In genomic region chr2:64711260-64711659, GRCh38 we compare ENCODE assay signal across 19 cellular contexts. TPM values are rescaled to one million over a fixed set of nuclear protein-coding genes. Genes with fewer than 3 reads are reported as not detected.
DNase-seq lines count a peak whose midpoint lies in the region; ATAC-seq, FAIRE-seq and TF ChIP-seq lines count a peak whose summit lies in the region.
"Had no signal": no experiment of that assay in that cellular context is flagged by ENCODE, and none has a peak within 500 bp of the region (broad histone marks: within the 10 kb centered on the region; RNA-seq: fewer than 3 reads in every experiment).

No MANE protein-coding gene starts in this region.

- peak in 1 of 2 donors; percentile 7 for TF ChIP-seq CTCF in endothelial cell of umbilical vein (IDR thresholded peaks at IDR 0.05; ENCODE audit: extremely low read depth in 1 of 2, insufficient read depth in 1 of 2, low read depth in 1 of 2, low read length in 2 of 2)
- TF ChIP-seq CTCF in vagina (IDR thresholded peaks at IDR 0.05) = no peak

- H3K9me3 ChIP-seq in CD4-positive, alpha-beta memory T cell (ENCODE audit: control insufficient read depth in 1 of 2, low read length in 2 of 2) = no peaks in the 10 kb centered on the region
- H3K9me3 ChIP-seq in endothelial cell of umbilical vein (replicated peaks; ENCODE audit: control insufficient read depth, insufficient read depth, low read length) (no peaks in the 10 kb centered on the region), vagina (no peaks in the 10 kb centered on the region)
- H3K9me3 ChIP-seq: BE2C, suprapubic skin had no signal

- H3K4me2 ChIP-seq in endothelial cell of umbilical vein (ENCODE audit: insufficient read depth, low read length) = peak overlapping the region; percentile 77

- dilution Hi-C loops in endothelial cell of umbilical vein (cut with MboI; ENCODE audit: extremely low pct_ligation_motif_present, low sequenced_read_pairs) = no loop called here

- H3K27ac ChIP-seq in CD4-positive, alpha-beta memory T cell (ENCODE audit: low read depth, low read length) = no peak overlapping the region
- H3K27ac ChIP-seq in endothelial cell of umbilical vein (ENCODE audit: insufficient read depth, low read depth, low read length) = peak overlapping the region; percentile 54
- no peak overlapping the region for H3K27ac ChIP-seq in vagina
- H3K27ac ChIP-seq: suprapubic skin had no signal

- DNase-seq in AML-193 (lab: John Stamatoyannopoulos, UW) = peak; percentile 31
- DNase-seq in CD4-positive, alpha-beta memory T cell = peak in 3 of 5 donors; percentile 6 to 18 (median 13)
- no peak for DNase-seq in T-cell
- DNase-seq in endothelial cell of umbilical vein (ENCODE audit: low read depth, low spot score) = peak; percentile 95
- no peak for DNase-seq in vagina (ENCODE audit: extremely low spot score in 2 of 2)
- no peak for DNase-seq in NCI-H2171 (lab: John Stamatoyannopoulos, UW)
- DNase-seq: activated CD8-positive, alpha-beta memory T cell treated with anti-CD3 and anti-CD28 coated beads for 24 hours; activated naive CD4-positive, alpha-beta T cell treated with anti-CD3 and anti-CD28 coated beads for 36 hours; BE2C; DMS79; kidney; midbrain; MV-4-11; NCI-H2081; NCI-H524 treated with DMSO at 0.1 percent for 48 hours; SIG-M5 had no signal

- H2AFZ ChIP-seq in endothelial cell of umbilical vein (ENCODE audit: low read depth, low read length) = no peak overlapping the region

- H3K4me3 ChIP-seq in CD4-positive, alpha-beta memory T cell (ENCODE audit: low read length in 2 of 2) = no peak overlapping the region
- H3K4me3 ChIP-seq in endothelial cell of umbilical vein (replicated peaks in 1 of 3; ENCODE audit: insufficient read depth in 1 of 3, low read depth in 1 of 3, low read length in 3 of 3) (no peak overlapping the region), vagina (no peak overlapping the region)
- H3K4me3 ChIP-seq: suprapubic skin had no signal

- H3K9me1 ChIP-seq in endothelial cell of umbilical vein (replicated peaks; ENCODE audit: control insufficient read depth, extremely low read depth, insufficient read depth, low read length) = no peaks in the 10 kb centered on the region

- peaks cover 8 to 14% (median 10%) of the 10 kb centered on the region in 4 donors for H3K4me1 Mint-ChIP-seq in CD4-positive, alpha-beta memory T cell
- H3K4me1 Mint-ChIP-seq in T-cell = peaks cover 16 to 23% (median 16%) of the 10 kb centered on the region in 3 donors

- peak; percentile 27 for TF ChIP-seq POLR2A in endothelial cell of umbilical vein (IDR thresholded peaks at IDR 0.05; ENCODE audit: low read depth, low read length)
- no peak for TF ChIP-seq POLR2A in vagina (IDR thresholded peaks at IDR 0.05)

- CTCF ChIA-PET in CD4-positive, alpha-beta memory T cell (lab: Charles Lee; ENCODE audit: partially characterized antibody) = interaction anchor here (1.0 to 1.4 kb wide), 5 partner anchors 33 to 65 kb away, joined by 3 to 5 read pairs (median 3); partner anchors contain the start of gene SERTAD2
- CTCF ChIA-PET in T-cell (lab: Charles Lee) = interaction anchor here (0.5 to 1.3 kb wide), 3 partner anchors 15 to 263 kb away, joined by 3 read pairs; no protein-coding TSS in a partner anchor
- CTCF ChIA-PET in endothelial cell of umbilical vein (lab: Charles Lee) = interaction anchor here (0.6 to 4.7 kb wide), 16 partner anchors 8 to 155 kb away, joined by 3 to 46 read pairs (median 4); partner anchors contain the start of gene SERTAD2

- ATAC-seq in T-cell (replicated peaks in 1 of 4) = peak; percentile 55 to 71 (median 61)
- no peak for ATAC-seq in HG02571 (IDR thresholded peaks at IDR 0.05; ENCODE audit: unreplicated experiment)

- FAIRE-seq in endothelial cell of umbilical vein (lab: Jason Lieb, UNC) = peak; percentile 97
- FAIRE-seq: bronchial epithelial cell, kidney had no signal

- no peaks in the 10 kb centered on the region for H3K79me2 ChIP-seq in endothelial cell of umbilical vein (ENCODE audit: control insufficient read depth, insufficient read depth, low read length)

- BruUV-seq in endothelial cell of umbilical vein (replicated peaks; lab: Mats Ljungman, UMichigan) = no TSS peak

- intact Hi-C loops in CD4-positive, alpha-beta memory T cell (cut with micrococcal nuclease) = no loop called here
- intact Hi-C loops in endothelial cell of umbilical vein (cut with micrococcal nuclease) (loop anchor here (1.0 kb wide), 4 partner anchors 16 to 58 kb away; partner anchors contain the start of gene SERTAD2), vagina (cut with DNase I) (no loop called here)

- H3K4me3 Mint-ChIP-seq in CD4-positive, alpha-beta memory T cell = peak overlapping the region in 7 of 8 donors; percentile 20 to 77 (median 56)
- H3K4me3 Mint-ChIP-seq in T-cell = peak overlapping the region in 1 of 3 donors; percentile 37
- H3K4me3 Mint-ChIP-seq: activated naive CD4-positive, alpha-beta T cell treated with anti-CD3 and anti-CD28 coated beads for 36 hours had no signal

- POLR2A ChIA-PET in CD4-positive, alpha-beta memory T cell (lab: Charles Lee; ENCODE audit: partially characterized antibody) = interaction anchor here (0.7 to 2.4 kb wide), 3 partner anchors 40 to 57 kb away, joined by 4 to 10 read pairs (median 4); partner anchors contain the start of gene SERTAD2
- POLR2A ChIA-PET in T-cell (lab: Charles Lee) = interaction anchor here in 1 of 2 donors (0.6 kb wide), 1 partner anchor 68 kb away, joined by 3 read pairs; no protein-coding TSS in a partner anchor
- POLR2A ChIA-PET in endothelial cell of umbilical vein (lab: Charles Lee) = interaction anchor here (1.2 to 2.7 kb wide), 2 partner anchors 40 to 57 kb away, joined by 4 to 13 read pairs; partner anchors contain the start of gene SERTAD2

- no peaks in the 10 kb centered on the region for H4K20me1 ChIP-seq in endothelial cell of umbilical vein (replicated peaks; ENCODE audit: control insufficient read depth, extremely low read depth, insufficient read depth, low read length)

- H3K27me3 ChIP-seq in CD4-positive, alpha-beta memory T cell (ENCODE audit: insufficient read depth, low read length) = no peaks in the 10 kb centered on the region
- no peaks in the 10 kb centered on the region for H3K27me3 ChIP-seq in endothelial cell of umbilical vein (ENCODE audit: control insufficient read depth in 2 of 2, insufficient read depth in 2 of 2, low read length in 2 of 2)
- H3K27me3 ChIP-seq in vagina = no peaks in the 10 kb centered on the region
- H3K27me3 ChIP-seq: BE2C, suprapubic skin had no signal

- H3K9ac ChIP-seq in endothelial cell of umbilical vein (replicated peaks; ENCODE audit: extremely low read depth, insufficient read depth, low read length) = no peak overlapping the region

- peaks cover 0 to 4% of the 10 kb centered on the region in 2 donors for H3K36me3 Mint-ChIP-seq in CD4-positive, alpha-beta memory T cell
- H3K36me3 Mint-ChIP-seq in T-cell = peaks cover 7% of the 10 kb centered on the region

- H3K36me3 ChIP-seq in CD4-positive, alpha-beta memory T cell (ENCODE audit: insufficient read depth, low read length) = no peaks in the 10 kb centered on the region
- no peaks in the 10 kb centered on the region for H3K36me3 ChIP-seq in endothelial cell of umbilical vein (ENCODE audit: control insufficient read depth in 2 of 2, extremely low read depth in 1 of 2, insufficient read depth in 2 of 2, low read length in 2 of 2)
- H3K36me3 ChIP-seq in vagina = no peaks in the 10 kb centered on the region
- H3K36me3 ChIP-seq: BE2C, suprapubic skin had no signal

- H3K4me1 ChIP-seq in CD4-positive, alpha-beta memory T cell (ENCODE audit: insufficient read depth, low read length) = peaks cover 13% of the 10 kb centered on the region
- peaks cover 12% of the 10 kb centered on the region for H3K4me1 ChIP-seq in endothelial cell of umbilical vein (ENCODE audit: control insufficient read depth, extremely low read depth, insufficient read depth, low read length)
- no peaks in the 10 kb centered on the region for H3K4me1 ChIP-seq in vagina
- H3K4me1 ChIP-seq: BE2C, suprapubic skin had no signal

- H3K9me3 Mint-ChIP-seq in CD4-positive, alpha-beta memory T cell = peaks cover 0 to 5% (median 0%) of the 10 kb centered on the region in 8 donors
- peaks cover 0 to 9% (median 0%) of the 10 kb centered on the region in 3 donors for H3K9me3 Mint-ChIP-seq in T-cell

- H3K27ac Mint-ChIP-seq in CD4-positive, alpha-beta memory T cell = peak overlapping the region in 2 of 7 donors; percentile 14 to 59
- peak overlapping the region in 1 of 2 donors; percentile 6 for H3K27ac Mint-ChIP-seq in T-cell
- H3K27ac Mint-ChIP-seq: activated naive CD4-positive, alpha-beta T cell treated with anti-CD3 and anti-CD28 coated beads for 36 hours had no signal

- no peaks in the 10 kb centered on the region for H3K27me3 Mint-ChIP-seq in CD4-positive, alpha-beta memory T cell
- no peaks in the 10 kb centered on the region for H3K27me3 Mint-ChIP-seq in T-cell

TF ChIP-seq in endothelial cell of umbilical vein, 7 proteins besides CTCF, POLR2A, EP300 and RAD21:
- TF ChIP-seq EZH2 (IDR thresholded peaks at IDR 0.05; ENCODE audit: borderline replicate concordance, low read depth, low read length, severe bottlenecking) (no peak), MAX (IDR thresholded peaks at IDR 0.05; ENCODE audit: insufficient read depth, insufficient read length) (no peak), MYC (IDR thresholded peaks at IDR 0.05; ENCODE audit: low read depth, low read length) (no peak), JUN (IDR thresholded peaks at IDR 0.05; ENCODE audit: borderline replicate concordance, insufficient read depth, insufficient read length, low read depth) (peak; percentile 13), GATA2 (IDR thresholded peaks at IDR 0.05; ENCODE audit: insufficient read depth, insufficient read length, low read depth, low read length) (peak; percentile 32), POLR2AphosphoS5 (IDR thresholded peaks at IDR 0.05; ENCODE audit: insufficient read depth, low read depth, low read length) (peak; percentile 85), FOS (IDR thresholded peaks at IDR 0.05; ENCODE audit: borderline replicate concordance, insufficient read depth, low read length) (peak; percentile 46)

RNA-seq across cellular contexts. Expression of gene SERTAD2, which starts 57.5 kb away (rescaled TPM):
- total RNA-seq in CD4-positive, alpha-beta memory T cell = 10 to 100 TPM; 23.5 to 24.6 TPM
- polyA plus RNA-seq in CD4-positive, alpha-beta memory T cell = 1 to 10 TPM; 2.6 to 5.5 TPM
- total RNA-seq in T-cell (10 to 100 TPM; 22.8 to 39.7 (median 27.4) TPM), endothelial cell of umbilical vein (11.2 and 12.0 TPM in 2 replicates), vagina (19.2 TPM)
- 5.5 and 8.0 TPM in 2 replicates for polyA plus RNA-seq in endothelial cell of umbilical vein
- polyA plus RNA-seq in endothelial cell of umbilical vein (2011; cell fraction: cytosol; rRNA removed) = 6.1 and 6.7 TPM in 2 replicates
- polyA plus RNA-seq in endothelial cell of umbilical vein (2011; cell fraction: nucleus; rRNA removed) = 7.1 and 9.3 TPM in 2 replicates
- 14.7 and 16.1 TPM in 2 replicates for polyA plus RNA-seq in endothelial cell of umbilical vein (2012)
- polyA minus RNA-seq in endothelial cell of umbilical vein = 8.9 and 12.5 TPM in 2 replicates
- 4.8 TPM for polyA minus RNA-seq in endothelial cell of umbilical vein (2011; cell fraction: cytosol; rRNA and poly(A)+ RNA removed)
- 14.3 and 19.9 TPM in 2 replicates for polyA minus RNA-seq in endothelial cell of umbilical vein (2011; cell fraction: nucleus; rRNA and poly(A)+ RNA removed)

Comparison
In these comparisons a context has a peak if more than half of its experiments do, and no peak if none do; other contexts are left out.
1. DNase-seq: peak in AML-193 (2 of 2), CD4-positive, alpha-beta memory T cell (3 of 5) and endothelial cell of umbilical vein (single experiment); none in T-cell (0 of 34), vagina (0 of 2) and NCI-H2171 (single experiment).